ENCODE assay signal across 16 cellular contexts in the genomic region with DNA sequence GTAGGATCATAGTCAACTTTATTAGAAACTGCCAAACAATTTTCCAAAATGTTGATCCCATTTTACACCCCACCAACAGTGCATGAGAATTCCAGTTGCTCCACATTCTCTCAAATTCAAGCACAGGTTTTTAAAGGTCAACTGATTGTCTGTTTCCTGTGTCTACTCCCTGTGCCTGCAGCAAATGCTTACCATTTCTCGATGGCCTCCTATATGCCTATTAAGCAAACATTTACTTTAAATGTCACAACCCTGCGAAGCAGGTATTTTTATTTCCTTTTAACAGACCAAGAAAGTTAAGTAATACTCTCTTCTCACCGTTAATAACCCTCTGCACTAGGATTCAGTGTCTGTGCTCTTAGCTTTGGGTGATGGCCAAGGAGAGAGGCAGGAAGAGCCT.
DNase-seq lines count a peak whose midpoint lies in the region; ATAC-seq and TF ChIP-seq lines count a peak whose summit lies in the region.
"Had no signal": no experiment of that assay in that cellular context is flagged by ENCODE, and none has a peak within 500 bp of the region (broad histone marks: within the 10 kb centered on the region; RNA-seq: fewer than 3 reads in every experiment).

No MANE protein-coding gene starts in this region.

- H2AFZ ChIP-seq in PC-9 = no peak overlapping the region
- H2AFZ ChIP-seq: GM23248 had no signal

- no peak overlapping the region for H3K4me3 ChIP-seq in left lung
- H3K4me3 ChIP-seq in upper lobe of right lung = no peak overlapping the region
- H3K4me3 ChIP-seq in PC-9 = no peak overlapping the region
- H3K4me3 ChIP-seq: GM12878, GM23248 had no signal

- H3K4me1 Mint-ChIP-seq in activated CD4-positive, alpha-beta T cell treated with anti-CD3 and anti-CD28 coated beads, Interleukin-2, amount 10 ng/mL, durations not matched to agents 24 days and 14 days = no peaks in the 10 kb centered on the region
- no peaks in the 10 kb centered on the region for H3K4me1 Mint-ChIP-seq in activated CD4-positive, alpha-beta T cell treated with anti-CD3 and anti-CD28 coated beads, Interleukin-2, amount 10 ng/mL, durations not matched to agents 7 days and 5 days
- H3K4me1 Mint-ChIP-seq: CD4-positive, alpha-beta memory T cell had no signal

- POLR2A ChIA-PET in activated CD4-positive, alpha-beta T cell treated with anti-CD3 and anti-CD28 coated beads, Interleukin-2, amount 10 ng/mL, durations not matched to agents 7 days and 5 days (lab: Charles Lee) = no interaction called here
- POLR2A ChIA-PET in PC-9 (lab: Charles Lee; ENCODE audit: unreplicated experiment) = no interaction called here

- H3K9me3 ChIP-seq in left lung (no peaks in the 10 kb centered on the region), upper lobe of right lung (no peaks in the 10 kb centered on the region), PC-9 (ENCODE audit: insufficient read depth, low read depth) (no peaks in the 10 kb centered on the region)

- H3F3A ChIP-seq in PC-9 (ENCODE audit: insufficient read depth, low read depth) = no peaks in the 10 kb centered on the region

- TF ChIP-seq CTCF in left lung (IDR thresholded peaks at IDR 0.05) (no peak), upper lobe of right lung (IDR thresholded peaks at IDR 0.05) (no peak), PC-9 (conservative IDR thresholded peaks at IDR 0.05) (no peak)

- no peak overlapping the region for H3K4me2 ChIP-seq in PC-9

- intact Hi-C loops in activated CD4-positive, alpha-beta T cell treated with anti-CD3 and anti-CD28 coated beads, Interleukin-2, amount 10 ng/mL, durations not matched to agents 24 days and 14 days (cut with micrococcal nuclease) = no loop called here
- intact Hi-C loops in left lung (cut with DNase I) = no loop called here
- intact Hi-C loops in upper lobe of right lung (cut with DNase I) = no loop called here
- intact Hi-C loops in PC-9 (cut with micrococcal nuclease; ENCODE audit: unreplicated experiment) = no loop called here

- no peaks in the 10 kb centered on the region for H3K9me2 ChIP-seq in PC-9 (ENCODE audit: insufficient read depth)

- H3K4me1 ChIP-seq in left lung (no peaks in the 10 kb centered on the region), upper lobe of right lung (no peaks in the 10 kb centered on the region), PC-9 (replicated peaks; ENCODE audit: insufficient read depth) (no peaks in the 10 kb centered on the region)

- peak; percentile 12 for DNase-seq in activated CD4-positive, alpha-beta T cell treated with anti-CD3 and anti-CD28 coated beads, Interleukin-2, amount 10 ng/mL, durations not matched to agents 24 days and 14 days
- no peak for DNase-seq in activated CD4-positive, alpha-beta T cell treated with anti-CD3 and anti-CD28 coated beads, Interleukin-2, amount 10 ng/mL, durations not matched to agents 7 days and 5 days
- DNase-seq in left lung (no peak), upper lobe of right lung (no peak), PC-9 (no peak), middle frontal gyrus (ENCODE audit: extremely low spot score, low spot score) (no peak)
- DNase-seq: Calu3; CD4-positive, alpha-beta memory T cell; COR-L47; DMS79; EL; GDM1; GM23248; H7; HCEC 1CT had no signal

- H3K9me3 Mint-ChIP-seq in activated CD4-positive, alpha-beta T cell treated with anti-CD3 and anti-CD28 coated beads, Interleukin-2, amount 10 ng/mL, durations not matched to agents 24 days and 14 days = no peaks in the 10 kb centered on the region
- H3K9me3 Mint-ChIP-seq in activated CD4-positive, alpha-beta T cell treated with anti-CD3 and anti-CD28 coated beads, Interleukin-2, amount 10 ng/mL, durations not matched to agents 7 days and 5 days = no peaks in the 10 kb centered on the region

- BruUV-seq in PC-9 (replicated peaks; lab: Mats Ljungman, UMichigan) = no TSS peak

- H3K27me3 ChIP-seq in left lung (no peaks in the 10 kb centered on the region), upper lobe of right lung (no peaks in the 10 kb centered on the region), PC-9 (ENCODE audit: insufficient read depth, low read depth) (no peaks in the 10 kb centered on the region)

- H3K27ac ChIP-seq in left lung (no peak overlapping the region), upper lobe of right lung (no peak overlapping the region), PC-9 (no peak overlapping the region)
- H3K27ac ChIP-seq: GM23248 had no signal

- H3K27ac Mint-ChIP-seq in activated CD4-positive, alpha-beta T cell treated with anti-CD3 and anti-CD28 coated beads, Interleukin-2, amount 10 ng/mL, durations not matched to agents 24 days and 14 days = no peak overlapping the region
- no peak overlapping the region for H3K27ac Mint-ChIP-seq in activated CD4-positive, alpha-beta T cell treated with anti-CD3 and anti-CD28 coated beads, Interleukin-2, amount 10 ng/mL, durations not matched to agents 7 days and 5 days

- no peaks in the 10 kb centered on the region for H3K36me3 Mint-ChIP-seq in activated CD4-positive, alpha-beta T cell treated with anti-CD3 and anti-CD28 coated beads, Interleukin-2, amount 10 ng/mL, durations not matched to agents 24 days and 14 days (ENCODE audit: low read depth)
- H3K36me3 Mint-ChIP-seq in activated CD4-positive, alpha-beta T cell treated with anti-CD3 and anti-CD28 coated beads, Interleukin-2, amount 10 ng/mL, durations not matched to agents 7 days and 5 days (ENCODE audit: low read depth) = no peaks in the 10 kb centered on the region
- H3K36me3 Mint-ChIP-seq: CD4-positive, alpha-beta memory T cell had no signal

- H4K20me1 ChIP-seq in PC-9 (ENCODE audit: insufficient read depth) = no peaks in the 10 kb centered on the region

- CTCF ChIA-PET in activated CD4-positive, alpha-beta T cell treated with anti-CD3 and anti-CD28 coated beads, Interleukin-2, amount 10 ng/mL, durations not matched to agents 7 days and 5 days (lab: Charles Lee) = no interaction called here
- CTCF ChIA-PET in PC-9 (lab: Charles Lee) = no interaction called here

- H3K36me3 ChIP-seq in left lung (no peaks in the 10 kb centered on the region), upper lobe of right lung (no peaks in the 10 kb centered on the region), PC-9 (ENCODE audit: low read depth) (no peaks in the 10 kb centered on the region)

- no peak overlapping the region for H3K4me3 Mint-ChIP-seq in activated CD4-positive, alpha-beta T cell treated with anti-CD3 and anti-CD28 coated beads, Interleukin-2, amount 10 ng/mL, durations not matched to agents 24 days and 14 days
- no peak overlapping the region for H3K4me3 Mint-ChIP-seq in activated CD4-positive, alpha-beta T cell treated with anti-CD3 and anti-CD28 coated beads, Interleukin-2, amount 10 ng/mL, durations not matched to agents 7 days and 5 days
- H3K4me3 Mint-ChIP-seq: CD4-positive, alpha-beta memory T cell had no signal

- H3K27me3 Mint-ChIP-seq in activated CD4-positive, alpha-beta T cell treated with anti-CD3 and anti-CD28 coated beads, Interleukin-2, amount 10 ng/mL, durations not matched to agents 24 days and 14 days = no peaks in the 10 kb centered on the region
- H3K27me3 Mint-ChIP-seq in activated CD4-positive, alpha-beta T cell treated with anti-CD3 and anti-CD28 coated beads, Interleukin-2, amount 10 ng/mL, durations not matched to agents 7 days and 5 days = no peaks in the 10 kb centered on the region

- H3K79me2 ChIP-seq in PC-9 (ENCODE audit: low read depth) = no peaks in the 10 kb centered on the region

- ATAC-seq in left lung (peak; percentile 89), upper lobe of right lung (peak; percentile 32)
- ATAC-seq: GM12878 had no signal
